In the genomic region with DNA sequence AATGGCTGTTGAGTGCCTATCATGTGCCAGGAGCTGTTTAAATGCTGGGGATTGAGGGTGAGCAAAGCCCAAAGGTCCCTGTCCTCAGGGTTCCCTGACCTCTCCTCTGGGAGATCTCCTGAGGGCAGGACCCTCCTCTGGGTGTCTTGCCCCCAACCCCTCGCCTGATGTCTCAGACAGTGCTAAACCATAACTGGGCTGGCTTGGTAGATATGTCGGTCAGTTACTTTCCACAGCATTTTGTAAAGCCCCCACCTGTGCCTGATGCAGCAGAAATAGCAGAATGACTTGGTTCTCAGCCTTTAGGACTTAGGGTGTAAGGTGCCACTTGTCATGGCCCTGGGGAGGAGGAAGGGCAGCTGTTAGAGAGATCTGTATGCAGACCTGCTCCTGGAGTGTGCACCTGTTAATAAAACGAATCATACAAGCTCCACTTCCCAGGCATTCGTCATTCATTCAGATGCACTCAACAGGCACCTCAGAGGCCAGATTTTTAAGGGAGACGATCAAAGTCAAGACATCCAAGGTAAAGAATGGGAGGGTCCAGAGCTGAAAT, we compare ENCODE assay signal across 9 cellular contexts.
DNase-seq lines count a peak whose midpoint lies in the region; ATAC-seq and TF ChIP-seq lines count a peak whose summit lies in the region.
"Had no signal": no experiment of that assay in that cellular context is flagged by ENCODE, and none has a peak within 500 bp of the region (broad histone marks: within the 10 kb centered on the region; RNA-seq: fewer than 3 reads in every experiment).

No MANE protein-coding gene starts in this region.

- H3K18ac ChIP-seq in trophoblast cell (ENCODE audit: low read length), result peak overlapping the region; percentile 31

- H4K91ac ChIP-seq in trophoblast cell (ENCODE audit: low read depth, low read length), result peak overlapping the region; percentile 58

- no peak for TF ChIP-seq POLR2A in lower leg skin (IDR thresholded peaks at IDR 0.05)

- H3K27me3 ChIP-seq in HUES64 (ENCODE audit: insufficient read depth, low read length), result no peaks in the 10 kb centered on the region
- H3K27me3 ChIP-seq in trophoblast cell (ENCODE audit: insufficient read depth, low read length), result no peaks in the 10 kb centered on the region

- H3K9me3 ChIP-seq in HUES64 (ENCODE audit: insufficient read depth, low read depth, low read length) (no peaks in the 10 kb centered on the region), trophoblast cell (ENCODE audit: insufficient read depth, low read depth, low read length) (no peaks in the 10 kb centered on the region)

- no peak for TF ChIP-seq CTCF in lower leg skin (IDR thresholded peaks at IDR 0.05)

- H3K27ac ChIP-seq in HUES64 (ENCODE audit: low read depth, low read length) (peak overlapping the region; percentile 94), trophoblast cell (ENCODE audit: low read depth, low read length) (no peak overlapping the region), substantia nigra (ENCODE audit: low read depth, low read length, poor library complexity, severe bottlenecking) (no peak overlapping the region)

- ATAC-seq in GM18498 (IDR thresholded peaks at IDR 0.05; ENCODE audit: unreplicated experiment), result peak; percentile 15
- no peak for ATAC-seq in HG03135 (IDR thresholded peaks at IDR 0.05; ENCODE audit: unreplicated experiment)
- ATAC-seq: left lobe of liver had no signal

- H3K4me2 ChIP-seq in trophoblast cell (ENCODE audit: low read length), result no peak overlapping the region

- H3K4me3 ChIP-seq in HUES64 (ENCODE audit: low read length), result no peak overlapping the region
- no peak overlapping the region for H3K4me3 ChIP-seq in trophoblast cell (ENCODE audit: low read depth, low read length)
- no peak overlapping the region for H3K4me3 ChIP-seq in lower leg skin (ENCODE audit: low read depth, poor library complexity, severe bottlenecking)

- WGBS in HUES64, result 84% methylated on average over 5 of the region's 5 CpGs
- WGBS in trophoblast cell (ENCODE audit: extremely low coverage, insufficient coverage, insufficient read length), result no CpG with 5 or more reads among the region's 5 CpGs
- WGBS in lower leg skin, 2 donors, result 84 to 91% methylated on average over 5 of the region's 5 CpGs

- H3K4me1 ChIP-seq in HUES64 (ENCODE audit: insufficient read depth, low read length), result peaks cover 47% of the 10 kb centered on the region
- peaks cover 15 to 17% of the 10 kb centered on the region in 2 experiments for H3K4me1 ChIP-seq in trophoblast cell (ENCODE audit: control insufficient read depth in 1 of 2, insufficient read depth in 2 of 2, low read length in 2 of 2)

- H3K14ac ChIP-seq in trophoblast cell (ENCODE audit: low read length), result peak overlapping the region; percentile 44

- H3K79me1 ChIP-seq in trophoblast cell (ENCODE audit: low read length), result peaks cover 11% of the 10 kb centered on the region

- peaks cover 2% of the 10 kb centered on the region for H3K79me2 ChIP-seq in trophoblast cell (ENCODE audit: control insufficient read depth, insufficient read depth, low read length, poor library complexity)

- intact Hi-C loops in lower leg skin (cut with DNase I; ENCODE audit: low total_unique reads), result no loop called here

- peak overlapping the region; percentile 64 for H4K8ac ChIP-seq in trophoblast cell (ENCODE audit: low read depth, low read length)

- peak overlapping the region; percentile 50; the same call in 1 of the 2 replicates for H3K9ac ChIP-seq in HUES64 (ENCODE audit: low read depth, low read length)
- no peak overlapping the region for H3K9ac ChIP-seq in trophoblast cell (ENCODE audit: low read length)

- peak overlapping the region; percentile 23 for H2AFZ ChIP-seq in trophoblast cell (ENCODE audit: insufficient read depth, low read length, poor library complexity)

- peak overlapping the region; percentile 76 for H2BK12ac ChIP-seq in trophoblast cell (ENCODE audit: low read length)

- DNase-seq in cerebellar cortex (ENCODE audit: low spot score) (peak; percentile 63), trophoblast cell (no peak), D341Med (ENCODE audit: low spot score) (no peak), lower leg skin (ENCODE audit: low spot score in 2 of 2) (no peak), substantia nigra (lab: John Stamatoyannopoulos, UW) (no peak)

- peak overlapping the region; percentile 81 for H2BK120ac ChIP-seq in trophoblast cell (ENCODE audit: insufficient read depth, low read length, poor library complexity)

- peak overlapping the region; percentile 72 for H2BK5ac ChIP-seq in trophoblast cell (ENCODE audit: low read depth, low read length, poor library complexity)

- H3K36me3 ChIP-seq in HUES64 (ENCODE audit: insufficient read depth, low read length), result no peaks in the 10 kb centered on the region; the same call in 1 of the 2 replicates
- no peaks in the 10 kb centered on the region for H3K36me3 ChIP-seq in trophoblast cell (ENCODE audit: control insufficient read depth in 1 of 2, insufficient read depth in 2 of 2, low read length in 2 of 2)

- H3K23ac ChIP-seq in trophoblast cell (ENCODE audit: low read length), result no peak overlapping the region

- H2AK5ac ChIP-seq in trophoblast cell (ENCODE audit: low read length), result no peak overlapping the region

- H4K12ac ChIP-seq in trophoblast cell (ENCODE audit: low read depth, low read length), result no peak overlapping the region

- no peak overlapping the region for H3K4ac ChIP-seq in trophoblast cell (ENCODE audit: low read depth, low read length)
